In the genomic region with DNA sequence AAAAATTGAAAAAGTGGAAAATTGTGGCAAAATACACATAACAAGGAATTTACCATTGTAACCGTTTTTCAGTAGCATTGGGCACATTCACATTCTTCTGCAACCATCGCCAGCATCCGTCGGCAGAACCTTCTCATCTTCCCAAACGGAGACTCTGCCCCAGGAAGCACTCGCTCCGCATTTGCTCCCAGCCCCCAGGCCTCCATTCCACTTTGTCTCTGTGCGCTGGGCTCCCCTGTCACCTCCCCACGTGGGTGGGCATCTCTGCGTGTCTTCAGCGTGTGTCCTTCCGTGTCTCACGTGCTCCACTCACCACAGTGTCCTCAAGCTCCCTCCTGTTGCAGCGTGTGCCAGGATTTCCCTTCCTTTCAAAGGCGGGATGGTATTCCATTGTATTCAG, we compare ENCODE assay signal across 25 cellular contexts.
"Had no signal": no experiment of that assay in that cellular context is flagged by ENCODE, and none has a peak within 500 bp of the region (broad histone marks: within the 10 kb centered on the region; RNA-seq: fewer than 3 reads in every experiment).

No MANE protein-coding gene starts in this region.

- H3K27me3 Mint-ChIP-seq: activated CD8-positive, alpha-beta memory T cell treated with anti-CD3 and anti-CD28 coated beads, Interleukin-2, amount 10 ng/mL, durations not matched to agents 7 days and 5 days; activated naive CD8-positive, alpha-beta T cell treated with anti-CD3 and anti-CD28 coated beads, Interleukin-2, amount 10 ng/mL, durations not matched to agents 7 days and 5 days; effector memory CD8-positive, alpha-beta T cell; stimulated activated naive CD8-positive, alpha-beta T cell treated with anti-CD3 and anti-CD28 coated beads, Interleukin-15, Interleukin-2, amounts not matched to agents 100 ng/mL and 50 ng/mL, for 24 hours had no signal

- H3K27ac ChIP-seq: brain microvascular endothelial cell, gastrocnemius medialis, heart right ventricle, prostate gland, SK-N-MC, skin epidermis, upper lobe of left lung had no signal

- H3K36me3 ChIP-seq: brain microvascular endothelial cell, gastrocnemius medialis, prostate gland had no signal

- H3K27me3 ChIP-seq: gastrocnemius medialis, upper lobe of left lung had no signal

- H3K4me3 Mint-ChIP-seq: activated CD8-positive, alpha-beta memory T cell treated with anti-CD3 and anti-CD28 coated beads, Interleukin-2, amount 10 ng/mL, durations not matched to agents 7 days and 5 days; activated naive CD8-positive, alpha-beta T cell treated with anti-CD3 and anti-CD28 coated beads, Interleukin-2, amount 10 ng/mL, durations not matched to agents 7 days and 5 days; effector memory CD8-positive, alpha-beta T cell; natural killer cell; stimulated activated naive CD8-positive, alpha-beta T cell treated with anti-CD3 and anti-CD28 coated beads, Interleukin-15, Interleukin-2, amounts not matched to agents 100 ng/mL and 50 ng/mL, for 24 hours had no signal

- H3K4me1 ChIP-seq: prostate gland had no signal

- H3K36me3 Mint-ChIP-seq: natural killer cell had no signal

- H3K9me3 ChIP-seq: gastrocnemius medialis, heart right ventricle, mucosa of descending colon, prostate gland, upper lobe of left lung had no signal

- H3K4me3 ChIP-seq: gastrocnemius medialis, heart right ventricle, mucosa of descending colon, prostate gland, SK-N-MC, skin epidermis, upper lobe of left lung had no signal

- ATAC-seq: activated CD4-positive, CD25-positive, alpha-beta regulatory T cell treated with anti-CD3 and anti-CD28 coated beads, Interleukin-2, amount 50 U/mL, for 24 hours; activated CD8-positive, alpha-beta memory T cell treated with anti-CD3 and anti-CD28 coated beads, Interleukin-2, amount 10 ng/mL, durations not matched to agents 7 days and 5 days; effector memory CD8-positive, alpha-beta T cell; gastrocnemius medialis; heart right ventricle; left lobe of liver; mucosa of descending colon; natural killer cell; right cardiac atrium had no signal

- H3K27ac Mint-ChIP-seq: activated CD8-positive, alpha-beta memory T cell treated with anti-CD3 and anti-CD28 coated beads, Interleukin-2, amount 10 ng/mL, durations not matched to agents 7 days and 5 days; activated naive CD8-positive, alpha-beta T cell treated with anti-CD3 and anti-CD28 coated beads, Interleukin-2, amount 10 ng/mL, durations not matched to agents 7 days and 5 days; natural killer cell; stimulated activated naive CD8-positive, alpha-beta T cell treated with anti-CD3 and anti-CD28 coated beads, Interleukin-15, Interleukin-2, amounts not matched to agents 100 ng/mL and 50 ng/mL, for 24 hours had no signal

- H3K9me3 Mint-ChIP-seq: activated naive CD8-positive, alpha-beta T cell treated with anti-CD3 and anti-CD28 coated beads, Interleukin-2, amount 10 ng/mL, durations not matched to agents 7 days and 5 days; effector memory CD8-positive, alpha-beta T cell; natural killer cell; stimulated activated naive CD8-positive, alpha-beta T cell treated with anti-CD3 and anti-CD28 coated beads, Interleukin-15, Interleukin-2, amounts not matched to agents 100 ng/mL and 50 ng/mL, for 24 hours had no signal

- DNase-seq: activated CD4-positive, alpha-beta T cell treated with anti-CD3 and anti-CD28 coated beads, Interleukin-2, amount 50 U/mL, for 1 hour; activated CD8-positive, alpha-beta memory T cell treated with anti-CD3 and anti-CD28 coated beads, Interleukin-2, amount 10 ng/mL, durations not matched to agents 7 days and 5 days; activated gamma-delta T cell; activated naive CD8-positive, alpha-beta T cell treated with anti-CD3 and anti-CD28 coated beads, Interleukin-2, amount 10 ng/mL, durations not matched to agents 7 days and 5 days; activated T-cell treated with anti-CD3 and anti-CD28 coated beads, Interleukin-2, amount 50 U/mL, for 48 hours; anterior cingulate cortex; brain microvascular endothelial cell; cerebellar nuclear complex; dermis blood vessel endothelial cell; effector memory CD8-positive, alpha-beta T cell; gastrocnemius medialis; heart right ventricle; natural killer cell; nucleus accumbens; stimulated activated CD4-positive, alpha-beta T cell treated with anti-CD3 and anti-CD28 coated beads, Interleukin-4, amount 100 ng/mL, for 24 hours; T-helper 9 cell had no signal
